16 cellular contexts compared by ENCODE assay signal in the genomic region with DNA sequence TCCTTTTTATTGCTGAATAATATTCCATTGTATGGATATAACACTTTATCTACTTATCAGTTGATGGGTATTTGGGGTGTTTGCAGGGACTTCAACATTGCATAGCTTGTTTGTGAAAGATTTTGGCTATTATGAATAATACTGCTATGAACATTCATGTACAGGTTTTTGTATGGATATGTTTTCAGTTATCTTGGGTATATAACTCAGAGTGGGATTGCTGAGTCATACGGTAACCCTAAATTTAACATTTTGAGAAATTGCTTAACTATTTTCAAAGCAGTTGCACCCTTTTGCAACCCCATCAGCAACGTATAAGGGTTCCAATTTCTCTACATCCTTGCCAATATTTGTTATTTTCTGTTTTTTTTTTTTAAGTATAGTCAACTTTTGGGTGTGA. TPM values are rescaled to one million over a fixed set of nuclear protein-coding genes. Genes with fewer than 3 reads are reported as not detected.
DNase-seq lines count a peak whose midpoint lies in the region; ATAC-seq and TF ChIP-seq lines count a peak whose summit lies in the region.
"Had no signal": no experiment of that assay in that cellular context is flagged by ENCODE, and none has a peak within 500 bp of the region (broad histone marks: within the 10 kb centered on the region; RNA-seq: fewer than 3 reads in every experiment).

No MANE protein-coding gene starts in this region.

- no peak for DNase-seq in cerebellum (ENCODE audit: low spot score)
- no peak for DNase-seq in osteoblast (ENCODE audit: insufficient read length, low spot score, missing footprints)
- no peak for DNase-seq in NCI-H446 (lab: John Stamatoyannopoulos, UW)
- DNase-seq: BE2C; Calu3; CD4-positive, alpha-beta T cell; NCI-H1092; NCI-H524; OCI-M1; RPMI8226 had no signal

- ATAC-seq in GM18502 (IDR thresholded peaks at IDR 0.05; ENCODE audit: poor library complexity, unreplicated experiment) (peak; percentile 54), GM21717 (IDR thresholded peaks at IDR 0.05; ENCODE audit: unreplicated experiment) (peak; percentile 44), HG03378 (IDR thresholded peaks at IDR 0.05; ENCODE audit: unreplicated experiment) (peak; percentile 60)
- ATAC-seq: HCT116 had no signal

- H3K4me1 ChIP-seq in OCI-LY3 (ENCODE audit: low read length) (peaks cover 15% of the 10 kb centered on the region), osteoblast (ENCODE audit: insufficient read depth, low read length) (no peaks in the 10 kb centered on the region)
- H3K4me1 ChIP-seq: BE2C, SJSA1 had no signal

- H2AFZ ChIP-seq in OCI-LY3 (ENCODE audit: low read depth, low read length) (no peak overlapping the region), osteoblast (ENCODE audit: low read length) (no peak overlapping the region)

- no peaks in the 10 kb centered on the region for H3K79me2 ChIP-seq in OCI-LY3 (ENCODE audit: low read length)
- H3K79me2 ChIP-seq in osteoblast (ENCODE audit: insufficient read depth, low read length), result no peaks in the 10 kb centered on the region

- H3K4me3 ChIP-seq in OCI-LY3 (ENCODE audit: low read length), result no peak overlapping the region
- H3K4me3 ChIP-seq in osteoblast (ENCODE audit: insufficient read depth, low read length), result no peak overlapping the region
- H3K4me3 ChIP-seq: SJSA1 had no signal

- no peak for TF ChIP-seq CTCF in OCI-LY3 (IDR thresholded peaks at IDR 0.05; ENCODE audit: low read depth, low read length)
- no peak for TF ChIP-seq CTCF in osteoblast (IDR thresholded peaks at IDR 0.05; ENCODE audit: extremely low read depth, low read depth, low read length)

- H3K27ac ChIP-seq in OCI-LY3 (ENCODE audit: low read length), result no peak overlapping the region
- H3K27ac ChIP-seq in osteoblast (ENCODE audit: low read depth, low read length), result no peak overlapping the region
- H3K27ac ChIP-seq: SJSA1 had no signal

- no peak overlapping the region for H3K9ac ChIP-seq in OCI-LY3 (ENCODE audit: low read length)

- H3K4me2 ChIP-seq in OCI-LY3 (ENCODE audit: low read length) (peak overlapping the region; percentile 21; the same call in 1 of the 2 replicates), osteoblast (ENCODE audit: insufficient read depth, low read length) (no peak overlapping the region)

- H4K20me1 ChIP-seq in OCI-LY3 (ENCODE audit: insufficient read depth, low read length) (no peaks in the 10 kb centered on the region), osteoblast (ENCODE audit: insufficient read depth, low read length) (no peaks in the 10 kb centered on the region)

- H3K27me3 ChIP-seq in OCI-LY3 (ENCODE audit: low read depth, low read length) (no peaks in the 10 kb centered on the region), osteoblast (ENCODE audit: insufficient read depth, low read length) (peaks cover 3% of the 10 kb centered on the region)
- H3K27me3 ChIP-seq: BE2C, SJSA1 had no signal

- no peaks in the 10 kb centered on the region for H3K36me3 ChIP-seq in OCI-LY3 (replicated peaks; ENCODE audit: low read depth, low read length)
- no peaks in the 10 kb centered on the region for H3K36me3 ChIP-seq in osteoblast (ENCODE audit: insufficient read depth, low read length)
- H3K36me3 ChIP-seq: BE2C, SJSA1 had no signal

- H3K9me3 ChIP-seq in OCI-LY3 (ENCODE audit: insufficient read depth, low read length) (no peaks in the 10 kb centered on the region), osteoblast (ENCODE audit: low read depth, low read length) (no peaks in the 10 kb centered on the region)
- H3K9me3 ChIP-seq: BE2C, SJSA1 had no signal

RNA-seq across cellular contexts. Expression of a gene that starts 27.3 kb away (rescaled TPM):
- total RNA-seq in cerebellum (10.6 TPM), osteoblast (2.2 and 3.2 TPM in 2 replicates)
